11 cellular contexts compared by ENCODE assay signal in the genomic region with DNA sequence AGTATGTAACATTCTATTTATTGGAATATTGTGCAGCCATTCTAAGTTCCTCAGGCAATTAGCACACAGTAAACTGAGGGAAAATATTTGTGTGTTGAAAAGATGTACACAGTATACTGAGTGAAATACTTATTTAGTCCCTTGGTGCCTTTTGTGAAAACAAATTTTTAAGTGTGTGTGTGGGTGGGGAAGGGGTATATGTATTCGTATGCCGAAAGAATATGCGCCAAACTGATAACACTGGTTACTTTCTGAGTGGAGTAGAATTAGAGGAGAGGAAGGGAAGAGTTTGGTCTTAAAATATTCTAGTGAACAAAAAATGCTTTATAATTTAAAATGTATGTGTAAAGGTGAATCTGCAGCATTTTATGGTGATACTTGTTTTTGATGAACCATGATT. TPM values are rescaled to one million over a fixed set of nuclear protein-coding genes. Genes with fewer than 3 reads are reported as not detected.
DNase-seq lines count a peak whose midpoint lies in the region; ATAC-seq, FAIRE-seq and TF ChIP-seq lines count a peak whose summit lies in the region.
"Had no signal": no experiment of that assay in that cellular context is flagged by ENCODE, and none has a peak within 500 bp of the region (broad histone marks: within the 10 kb centered on the region; RNA-seq: fewer than 3 reads in every experiment).

No MANE protein-coding gene starts in this region.

- intact Hi-C loops in activated T-helper 2 cell treated with anti-CD3 and anti-CD28 coated beads, Interferon-gamma antibody, Interleukin-2, Interleukin-4, amounts not matched to agents 10 μg/mL and 5 μg/mL and 100 μg/mL, durations not matched to agents 14 hours and 24 hours and 36 hours (cut with micrococcal nuclease) = loop anchor here (1.0 to 5.0 kb wide), 4 partner anchors 15 to 817 kb away; no protein-coding TSS in a partner anchor
- intact Hi-C loops in spleen (cut with DNase I; ENCODE audit: low total_unique reads) = loop anchor here (10.0 kb wide), 2 partner anchors 55 to 535 kb away; a partner anchor contains a TSS

- H2AFZ ChIP-seq in ACC112 (ENCODE audit: low read length, unreplicated experiment) = no peak overlapping the region
- no peak overlapping the region for H2AFZ ChIP-seq in keratinocyte (ENCODE audit: control insufficient read depth, low read length)

- peak overlapping the region; percentile 47 for H3K9ac ChIP-seq in keratinocyte (ENCODE audit: control insufficient read depth, extremely low read depth, insufficient read depth, low read length)

- TF ChIP-seq POLR2A in spleen (IDR thresholded peaks at IDR 0.05) = no peak

- no peaks in the 10 kb centered on the region for H3K9me3 Mint-ChIP-seq in activated T-helper 2 cell treated with anti-CD3 and anti-CD28 coated beads, Interferon-gamma antibody, Interleukin-2, Interleukin-4, amounts not matched to agents 10 μg/mL and 5 μg/mL and 100 μg/mL, durations not matched to agents 14 hours and 24 hours and 36 hours

- peaks cover 61% of the 10 kb centered on the region for H3K4me1 Mint-ChIP-seq in activated T-helper 2 cell treated with anti-CD3 and anti-CD28 coated beads, Interferon-gamma antibody, Interleukin-2, Interleukin-4, amounts not matched to agents 10 μg/mL and 5 μg/mL and 100 μg/mL, durations not matched to agents 14 hours and 24 hours and 36 hours (ENCODE audit: low read depth)

- WGBS in spleen, 5 donors = 53 to 71% (median 63%) methylated on average over 3 of the region's 3 CpGs

- FAIRE-seq in keratinocyte (lab: Jason Lieb, UNC) = no peak

- no peaks in the 10 kb centered on the region for H3K27me3 Mint-ChIP-seq in activated T-helper 2 cell treated with anti-CD3 and anti-CD28 coated beads, Interferon-gamma antibody, Interleukin-2, Interleukin-4, amounts not matched to agents 10 μg/mL and 5 μg/mL and 100 μg/mL, durations not matched to agents 14 hours and 24 hours and 36 hours (ENCODE audit: low read depth)

- H3K36me3 ChIP-seq in ACC112 (ENCODE audit: insufficient read depth, low read length) (0 out of 2 replicates have a peak, but pooled peaks cover 4% of the 10 kb centered on the region), keratinocyte (ENCODE audit: control insufficient read depth in 2 of 2, extremely low read depth in 1 of 2, insufficient read depth in 2 of 2, low read length in 2 of 2) (peaks cover 0 to 4% of the 10 kb centered on the region in 2 experiments), spleen (peaks cover 0 to 34% (median 12%) of the 10 kb centered on the region in 6 donors)
- H3K36me3 ChIP-seq: colonic mucosa had no signal

- H3K27me3 ChIP-seq in ACC112 (ENCODE audit: insufficient read depth, low read length) = no peaks in the 10 kb centered on the region
- H3K27me3 ChIP-seq in keratinocyte (ENCODE audit: control insufficient read depth, extremely low read depth, insufficient read depth, low read length) = no peaks in the 10 kb centered on the region
- H3K27me3 ChIP-seq in spleen (replicated peaks in 1 of 7) = no peaks in the 10 kb centered on the region
- H3K27me3 ChIP-seq: colonic mucosa, testis had no signal

- no peaks in the 10 kb centered on the region for H3K9me1 ChIP-seq in keratinocyte (ENCODE audit: control insufficient read depth, extremely low read depth, insufficient read depth, low read length)

- ATAC-seq in GM18511 (IDR thresholded peaks at IDR 0.05; ENCODE audit: unreplicated experiment) = no peak

- H3K4me2 ChIP-seq in keratinocyte (ENCODE audit: control insufficient read depth, extremely low read depth, insufficient read depth, low read depth, low read length) = peak overlapping the region; percentile 82

- H3K27ac ChIP-seq in ACC112 (ENCODE audit: low read depth, low read length) (no peak overlapping the region), keratinocyte (ENCODE audit: control insufficient read depth, insufficient read depth, low read length) (peak overlapping the region; percentile 79), spleen (no peak overlapping the region)
- H3K27ac ChIP-seq: colonic mucosa, testis had no signal

- H4K20me1 ChIP-seq in keratinocyte (ENCODE audit: control insufficient read depth, extremely low read depth, insufficient read depth, low read length) = no peaks in the 10 kb centered on the region

- DNase-seq in GM12865 (ENCODE audit: low read depth) (no peak), keratinocyte (ENCODE audit: low read depth, low spot score) (no peak), spleen (no peak), T-helper 9 cell (no peak)
- no peak for DNase-seq in activated T-helper 2 cell treated with anti-CD3 and anti-CD28 coated beads, Interferon-gamma antibody, Interleukin-2, Interleukin-4, amounts not matched to agents 10 μg/mL and 5 μg/mL and 100 μg/mL, durations not matched to agents 14 hours and 24 hours and 36 hours (ENCODE audit: low spot score)
- DNase-seq in effector CD4-positive, alpha-beta T cell = no peak
- DNase-seq: colonic mucosa, NCI-H524 treated with DMSO at 0.1 percent for 48 hours, testis had no signal

- H3K4me3 Mint-ChIP-seq in activated T-helper 2 cell treated with anti-CD3 and anti-CD28 coated beads, Interferon-gamma antibody, Interleukin-2, Interleukin-4, amounts not matched to agents 10 μg/mL and 5 μg/mL and 100 μg/mL, durations not matched to agents 14 hours and 24 hours and 36 hours (ENCODE audit: low read depth) = peak overlapping the region; percentile 78

- H3K27ac Mint-ChIP-seq in activated T-helper 2 cell treated with anti-CD3 and anti-CD28 coated beads, Interferon-gamma antibody, Interleukin-2, Interleukin-4, amounts not matched to agents 10 μg/mL and 5 μg/mL and 100 μg/mL, durations not matched to agents 14 hours and 24 hours and 36 hours = peak overlapping the region; percentile 43

- H3K4me3 ChIP-seq in ACC112 (ENCODE audit: low read depth, low read length) (peak overlapping the region; percentile 94), GM12865 (ENCODE audit: low read depth, low read length) (peak overlapping the region; percentile 93), keratinocyte (ENCODE audit: control insufficient read depth in 2 of 3, extremely low read depth in 1 of 3, insufficient read depth in 2 of 3, low read depth in 1 of 3, low read length in 3 of 3) (peak overlapping the region; percentile 23 to 96 (median 94)), spleen (peak overlapping the region in 1 of 8 donors; percentile 3)
- H3K4me3 ChIP-seq: colonic mucosa, testis had no signal

- H3K36me3 Mint-ChIP-seq in activated T-helper 2 cell treated with anti-CD3 and anti-CD28 coated beads, Interferon-gamma antibody, Interleukin-2, Interleukin-4, amounts not matched to agents 10 μg/mL and 5 μg/mL and 100 μg/mL, durations not matched to agents 14 hours and 24 hours and 36 hours (ENCODE audit: low read depth) = peaks cover 54% of the 10 kb centered on the region

- H3K79me2 ChIP-seq in ACC112 (ENCODE audit: control insufficient read depth, insufficient read depth, low read length, unreplicated experiment) (peaks cover 76% of the 10 kb centered on the region), keratinocyte (ENCODE audit: control insufficient read depth, insufficient read depth, low read length) (peaks cover 81% of the 10 kb centered on the region)

- H3K9me3 ChIP-seq in keratinocyte (ENCODE audit: control insufficient read depth, low read depth, low read length) (no peaks in the 10 kb centered on the region), spleen (no peaks in the 10 kb centered on the region)
- H3K9me3 ChIP-seq: colonic mucosa, testis had no signal

- H3K4me1 ChIP-seq in ACC112 (ENCODE audit: control insufficient read depth, insufficient read depth, low read length, unreplicated experiment) (peaks cover 6% of the 10 kb centered on the region), keratinocyte (ENCODE audit: control insufficient read depth, extremely low read depth, insufficient read depth, low read length) (peaks cover 27% of the 10 kb centered on the region), spleen (peaks cover 28 to 81% (median 62%) of the 10 kb centered on the region in 6 donors)

- dilution Hi-C loops in keratinocyte (cut with MboI; ENCODE audit: extremely low pct_ligation_motif_present, low sequenced_read_pairs) = no loop called here

- no peak for TF ChIP-seq CTCF in GM12865 (IDR thresholded peaks at IDR 0.05; ENCODE audit: insufficient read depth, low read depth, low read length, missing control alignments)
- no peak for TF ChIP-seq CTCF in keratinocyte (optimal IDR thresholded peaks at IDR 0.05 in 1 of 3, IDR thresholded peaks at IDR 0.05 in 1 of 3, conservative IDR thresholded peaks at IDR 0.05 in 1 of 3; ENCODE audit: extremely low read depth in 1 of 3, insufficient read depth in 2 of 3, low read length in 3 of 3)
- no peak for TF ChIP-seq CTCF in spleen (IDR thresholded peaks at IDR 0.05 in 8 of 11, conservative IDR thresholded peaks at IDR 0.05 in 3 of 11)

RNA-seq across cellular contexts. Expression of a gene that starts 3.1 kb away (rescaled TPM):
- 81.6 and 84.1 TPM in 2 replicates for total RNA-seq in activated T-helper 2 cell treated with anti-CD3 and anti-CD28 coated beads, Interferon-gamma antibody, Interleukin-2, Interleukin-4, amounts not matched to agents 10 μg/mL and 5 μg/mL and 100 μg/mL, durations not matched to agents 14 hours and 24 hours and 36 hours
- polyA plus RNA-seq in keratinocyte (6.7 to 11.8 TPM (median 10.1 TPM) in 3 replicates), spleen (10 to 100 TPM; 17.5 to 19.8 (median 18.0) TPM)
- polyA plus RNA-seq in keratinocyte (2011; ENCODE audit: low read depth) = 11.3 TPM
- 5.7 and 9.1 TPM in 2 replicates for polyA plus RNA-seq in keratinocyte (2011; cell fraction: cytosol; rRNA removed)
- polyA plus RNA-seq in keratinocyte (2011; cell fraction: nucleus; rRNA removed) = 7.5 and 10.7 TPM in 2 replicates
- 8.5 and 10.5 TPM in 2 replicates for polyA plus RNA-seq in keratinocyte (2012; ENCODE audit: low replicate concordance)
- polyA minus RNA-seq in keratinocyte = 7.4 to 22.0 TPM (median 21.7 TPM) in 3 replicates
- 7.1 TPM for polyA minus RNA-seq in keratinocyte (2011; cell fraction: cytosol; rRNA and poly(A)+ RNA removed)
- polyA minus RNA-seq in keratinocyte (2011; cell fraction: nucleus; rRNA and poly(A)+ RNA removed) = 13.1 and 21.5 TPM in 2 replicates
- total RNA-seq in spleen = 100 to 1,000 TPM in 2 of 7 donors, 10 to 100 TPM in 5; 76.6 to 110 (median 80.8) TPM

RNA-seq across cellular contexts. Expression of a gene that starts 57.7 kb away (rescaled TPM):
- 83.4 and 85.6 TPM in 2 replicates for total RNA-seq in activated T-helper 2 cell treated with anti-CD3 and anti-CD28 coated beads, Interferon-gamma antibody, Interleukin-2, Interleukin-4, amounts not matched to agents 10 μg/mL and 5 μg/mL and 100 μg/mL, durations not matched to agents 14 hours and 24 hours and 36 hours
- polyA plus RNA-seq in keratinocyte (174 to 393 TPM (median 298 TPM) in 3 replicates), spleen (10 to 100 TPM; 25.3 to 39.2 (median 34.2) TPM)
- 86.4 TPM for polyA plus RNA-seq in keratinocyte (2011; ENCODE audit: low read depth)
- polyA plus RNA-seq in keratinocyte (2011; cell fraction: cytosol; rRNA removed) = 166 and 178 TPM in 2 replicates
- 202 and 222 TPM in 2 replicates for polyA plus RNA-seq in keratinocyte (2011; cell fraction: nucleus; rRNA removed)
- polyA plus RNA-seq in keratinocyte (2012; ENCODE audit: low replicate concordance) = 105 and 131 TPM in 2 replicates
- polyA minus RNA-seq in keratinocyte = 256 to 365 TPM (median 273 TPM) in 3 replicates
- 146 TPM for polyA minus RNA-seq in keratinocyte (2011; cell fraction: cytosol; rRNA and poly(A)+ RNA removed)
- 114 and 152 TPM in 2 replicates for polyA minus RNA-seq in keratinocyte (2011; cell fraction: nucleus; rRNA and poly(A)+ RNA removed)
- total RNA-seq in spleen = 10 to 100 TPM; 56.1 to 84.8 (median 66.1) TPM
